Comparison of ENCODE assay signal across 18 cellular contexts in genomic region chr20:19832875-19833274, GRCh38.
DNase-seq lines count a peak whose midpoint lies in the region; ATAC-seq lines count a peak whose summit lies in the region.
"Had no signal": no experiment of that assay in that cellular context is flagged by ENCODE, and none has a peak within 500 bp of the region (broad histone marks: within the 10 kb centered on the region; RNA-seq: fewer than 3 reads in every experiment).

No MANE protein-coding gene starts in this region.

- H3K79me1 ChIP-seq in trophoblast cell (ENCODE audit: low read length) = peaks cover 17% of the 10 kb centered on the region

- no peak overlapping the region for H2AFZ ChIP-seq in trophoblast cell (ENCODE audit: insufficient read depth, low read length, poor library complexity)
- H2AFZ ChIP-seq: GM23338 had no signal

- no peak overlapping the region for H3K4me3 ChIP-seq in trophoblast cell (ENCODE audit: low read depth, low read length)
- H3K4me3 ChIP-seq: GM23338, SJCRH30 had no signal

- H3K27me3 ChIP-seq in trophoblast cell (ENCODE audit: insufficient read depth, low read length) = no peaks in the 10 kb centered on the region
- H3K27me3 ChIP-seq: brain microvascular endothelial cell, SJCRH30 had no signal

- H3K4me2 ChIP-seq in trophoblast cell (ENCODE audit: low read length) = no peak overlapping the region
- H3K4me2 ChIP-seq: GM23338 had no signal

- H2BK12ac ChIP-seq in trophoblast cell (ENCODE audit: low read length) = peak overlapping the region; percentile 91

- H3K4me3 Mint-ChIP-seq in stimulated activated naive CD8-positive, alpha-beta T cell treated with anti-CD3 and anti-CD28 coated beads, Interleukin-15, amount 100 ng/mL, for 72 hours = no peak overlapping the region
- H3K4me3 Mint-ChIP-seq: activated naive CD8-positive, alpha-beta T cell; GM23338 had no signal

- H2AK5ac ChIP-seq in trophoblast cell (ENCODE audit: low read length) = peak overlapping the region; percentile 91

- H3K27me3 Mint-ChIP-seq in stimulated activated naive CD8-positive, alpha-beta T cell treated with anti-CD3 and anti-CD28 coated beads, Interleukin-15, amount 100 ng/mL, for 72 hours = peaks cover 34% of the 10 kb centered on the region

- WGBS in trophoblast cell (ENCODE audit: extremely low coverage, insufficient coverage, insufficient read length) = no CpG with 5 or more reads among the region's 5 CpGs

- H3K9me3 Mint-ChIP-seq in stimulated activated naive CD8-positive, alpha-beta T cell treated with anti-CD3 and anti-CD28 coated beads, Interleukin-15, amount 100 ng/mL, for 72 hours = no peaks in the 10 kb centered on the region
- H3K9me3 Mint-ChIP-seq: GM23338 had no signal

- peaks cover 9 to 27% of the 10 kb centered on the region in 2 experiments for H3K4me1 ChIP-seq in trophoblast cell (ENCODE audit: control insufficient read depth in 1 of 2, insufficient read depth in 2 of 2, low read length in 2 of 2)

- no peak overlapping the region for H3K27ac Mint-ChIP-seq in stimulated activated naive CD8-positive, alpha-beta T cell treated with anti-CD3 and anti-CD28 coated beads, Interleukin-15, amount 100 ng/mL, for 72 hours
- H3K27ac Mint-ChIP-seq: activated naive CD8-positive, alpha-beta T cell; GM23338 had no signal

- H3K23ac ChIP-seq in trophoblast cell (ENCODE audit: low read length) = no peak overlapping the region

- peaks cover 5% of the 10 kb centered on the region for H3K9me3 ChIP-seq in trophoblast cell (ENCODE audit: insufficient read depth, low read depth, low read length)
- H3K9me3 ChIP-seq: SJCRH30 had no signal

- DNase-seq in stimulated activated naive CD4-positive, alpha-beta T cell treated with Interleukin-2 at 50 U/mL for 16 hours (lab: John Stamatoyannopoulos, UW) = peak; percentile 35
- no peak for DNase-seq in stimulated activated naive CD4-positive, alpha-beta T cell (lab: John Stamatoyannopoulos, UW)
- peak; percentile 91 for DNase-seq in NCI-H82 treated with DMSO at 0.1 percent for 48 hours (lab: John Stamatoyannopoulos, UW; ENCODE audit: unreplicated experiment)
- no peak for DNase-seq in trophoblast cell
- DNase-seq in stimulated activated naive CD8-positive, alpha-beta T cell treated with anti-CD3 and anti-CD28 coated beads, Interleukin-15, amount 100 ng/mL, for 72 hours = peak; percentile 25 to 29
- DNase-seq in SIG-M5 (lab: John Stamatoyannopoulos, UW) = no peak
- no peak for DNase-seq in NCI-H2081 treated with DMSO at 0.1 percent for 48 hours (lab: John Stamatoyannopoulos, UW)
- DNase-seq: AML-193, brain microvascular endothelial cell, cortex of kidney, glutamatergic neuron, NCI-H1417 treated with DMSO at 0.1 percent for 48 hours, PC-3, SJCRH30 had no signal

- peaks cover 3% of the 10 kb centered on the region for H3K79me2 ChIP-seq in trophoblast cell (ENCODE audit: control insufficient read depth, insufficient read depth, low read length, poor library complexity)

- no peak overlapping the region for H4K8ac ChIP-seq in trophoblast cell (ENCODE audit: low read depth, low read length)

- H3K18ac ChIP-seq in trophoblast cell (ENCODE audit: low read length) = peak overlapping the region; percentile 71

- no peak overlapping the region for H3K9ac ChIP-seq in trophoblast cell (ENCODE audit: low read length)

- H3K4me1 Mint-ChIP-seq in stimulated activated naive CD8-positive, alpha-beta T cell treated with anti-CD3 and anti-CD28 coated beads, Interleukin-15, amount 100 ng/mL, for 72 hours = peaks cover 38% of the 10 kb centered on the region

- H2BK5ac ChIP-seq in trophoblast cell (ENCODE audit: low read depth, low read length, poor library complexity) = peak overlapping the region; percentile 64

- H2BK120ac ChIP-seq in trophoblast cell (ENCODE audit: insufficient read depth, low read length, poor library complexity) = peak overlapping the region; percentile 86

- H3K4ac ChIP-seq in trophoblast cell (ENCODE audit: low read depth, low read length) = peak overlapping the region; percentile 16

- peak overlapping the region; percentile 76 for H3K14ac ChIP-seq in trophoblast cell (ENCODE audit: low read length)

- H4K91ac ChIP-seq in trophoblast cell (ENCODE audit: low read depth, low read length) = peak overlapping the region; percentile 84

- H3K36me3 ChIP-seq in trophoblast cell (ENCODE audit: control insufficient read depth in 1 of 2, insufficient read depth in 2 of 2, low read length in 2 of 2) = peaks cover 2 to 3% of the 10 kb centered on the region in 2 experiments
- H3K36me3 ChIP-seq: brain microvascular endothelial cell, SJCRH30 had no signal

- H4K12ac ChIP-seq in trophoblast cell (ENCODE audit: low read depth, low read length) = no peak overlapping the region

- ATAC-seq in stimulated activated naive CD8-positive, alpha-beta T cell treated with anti-CD3 and anti-CD28 coated beads, Interleukin-15, amount 100 ng/mL, for 72 hours = peak; percentile 45
- ATAC-seq in GM19324 (IDR thresholded peaks at IDR 0.05; ENCODE audit: low FRiP score, unreplicated experiment) = no peak
- ATAC-seq: GM23338, left lobe of liver, PC-3 had no signal

- H3K27ac ChIP-seq in trophoblast cell (ENCODE audit: low read depth, low read length) = peak overlapping the region; percentile 58
- H3K27ac ChIP-seq: brain microvascular endothelial cell, SJCRH30 had no signal

Comparison
In these comparisons a context has a peak if more than half of its experiments do, and no peak if none do; other contexts are left out.
1. DNase-seq: peak in stimulated activated naive CD4-positive, alpha-beta T cell treated with Interleukin-2 at 50 U/mL for 16 hours (single experiment), NCI-H82 treated with DMSO at 0.1 percent for 48 hours (single experiment) and stimulated activated naive CD8-positive, alpha-beta T cell treated with anti-CD3 and anti-CD28 coated beads, Interleukin-15, amount 100 ng/mL, for 72 hours (2 of 2); none in stimulated activated naive CD4-positive, alpha-beta T cell (0 of 6), trophoblast cell (0 of 2), SIG-M5 (single experiment) and NCI-H2081 treated with DMSO at 0.1 percent for 48 hours (single experiment).